ENCODE assay signal across 18 cellular contexts in genomic region chr9:14412778-14413177, GRCh38.
"Had no signal": no experiment of that assay in that cellular context is flagged by ENCODE, and none has a peak within 500 bp of the region (broad histone marks: within the 10 kb centered on the region; RNA-seq: fewer than 3 reads in every experiment).

No MANE protein-coding gene starts in this region.

- H3K9me3 ChIP-seq: tibial artery had no signal

- ATAC-seq: activated CD8-positive, alpha-beta T cell treated with anti-CD3 and anti-CD28 coated beads for 36 hours; activated T-cell treated with anti-CD3 and anti-CD28 coated beads, Interleukin-2, amount 50 U/mL, for 72 hours; left colon; right cardiac atrium; stimulated activated effector memory CD8-positive, alpha-beta T cell treated with anti-CD3 and anti-CD28 coated beads, Interleukin-12 subunit alpha, Interleukin-12 subunit beta, amount 100 ng/mL, for 72 hours had no signal

- H3K4me3 ChIP-seq: breast epithelium, dorsolateral prefrontal cortex, esophagus muscularis mucosa, neural progenitor cell, tibial artery had no signal

- H3K27me3 ChIP-seq: breast epithelium, dorsolateral prefrontal cortex, esophagus muscularis mucosa, neural progenitor cell, tibial artery had no signal

- H3K4me1 ChIP-seq: breast epithelium, esophagus muscularis mucosa, neural progenitor cell, tibial artery had no signal

- H3K27ac ChIP-seq: breast epithelium, dorsolateral prefrontal cortex, esophagus muscularis mucosa, neural progenitor cell, tibial artery had no signal

- DNase-seq: activated CD4-positive, CD25-positive, alpha-beta regulatory T cell treated with anti-CD3 and anti-CD28 coated beads, Interleukin-2, amount 50 U/mL, for 72 hours; activated CD8-positive, alpha-beta memory T cell treated with anti-CD3 and anti-CD28 coated beads, Interleukin-2, amount 50 U/mL, for 4 hours; activated CD8-positive, alpha-beta T cell treated with anti-CD3 and anti-CD28 coated beads for 36 hours; activated gamma-delta T cell treated with Interleukin-2 at 50 U/mL for 16 hours; activated naive CD8-positive, alpha-beta T cell treated with anti-CD3 and anti-CD28 coated beads, Interleukin-2, amount 10 ng/mL, durations not matched to agents 7 days and 5 days; activated T-cell treated with anti-CD3 and anti-CD28 coated beads, Interleukin-2, amount 50 U/mL, for 72 hours; aorta; dorsolateral prefrontal cortex; immature natural killer cell; left colon; mesendoderm; right cardiac atrium; SW 1271; tibial artery had no signal

- H3K36me3 ChIP-seq: breast epithelium, esophagus muscularis mucosa, neural progenitor cell, tibial artery had no signal
